In genomic region chr11:67558084-67558772, GRCh38 we compare ENCODE assay signal across 11 cellular contexts. TPM values are rescaled to one million over a fixed set of nuclear protein-coding genes. Genes with fewer than 3 reads are reported as not detected.
DNase-seq lines count a peak whose midpoint lies in the region; ATAC-seq, FAIRE-seq and TF ChIP-seq lines count a peak whose summit lies in the region.
"Had no signal": no experiment of that assay in that cellular context is flagged by ENCODE, and none has a peak within 500 bp of the region (broad histone marks: within the 10 kb centered on the region; RNA-seq: fewer than 3 reads in every experiment).

No MANE protein-coding gene starts in this region.

- no peak overlapping the region for H3K27ac Mint-ChIP-seq in IgD-negative memory B cell
- H3K27ac Mint-ChIP-seq: activated T-helper 1 cell treated with anti-CD3 and anti-CD28 coated beads, Interleukin-12 subunit alpha, Interleukin-12 subunit beta, Interleukin-2, Interleukin-4 antibody, amounts not matched to agents 30 ng/mL and 10 ng/mL and 1 ng/mL, durations not matched to agents 14 hours and 24 hours and 36 hours had no signal

- no peak for TF ChIP-seq CTCF in GM06990 (IDR thresholded peaks at IDR 0.05; ENCODE audit: insufficient read depth, low read length, poor library complexity, severe bottlenecking)
- no peak for TF ChIP-seq CTCF in pancreas (IDR thresholded peaks at IDR 0.05)

- H3K36me3 Mint-ChIP-seq in IgD-negative memory B cell, result peaks cover 1% of the 10 kb centered on the region

- intact Hi-C loops in left cardiac atrium (cut with DNase I), result no loop called here
- intact Hi-C loops in pancreas (cut with DNase I), result no loop called here

- peaks cover 12 to 23% (median 21%) of the 10 kb centered on the region in 3 donors for H3K4me1 Mint-ChIP-seq in IgD-negative memory B cell

- H3K4me3 Mint-ChIP-seq in IgD-negative memory B cell, result peak overlapping the region in 3 of 4 donors; percentile 12 to 85 (median 73)
- H3K4me3 Mint-ChIP-seq: activated T-helper 1 cell treated with anti-CD3 and anti-CD28 coated beads, Interleukin-12 subunit alpha, Interleukin-12 subunit beta, Interleukin-2, Interleukin-4 antibody, amounts not matched to agents 30 ng/mL and 10 ng/mL and 1 ng/mL, durations not matched to agents 14 hours and 24 hours and 36 hours had no signal

- H3K9me3 ChIP-seq in pancreas, result no peaks in the 10 kb centered on the region

- WGBS in pancreas, 2 donors, result 32 to 40% methylated on average over 19 of the region's 19 CpGs

- peaks cover 8% of the 10 kb centered on the region for H3K27me3 Mint-ChIP-seq in IgD-negative memory B cell

- H3K27me3 ChIP-seq in GM06990 (replicated peaks; ENCODE audit: control insufficient read depth, insufficient read depth, low read length), result no peaks in the 10 kb centered on the region
- H3K27me3 ChIP-seq in pancreas, result no peaks in the 10 kb centered on the region

- FAIRE-seq in pancreas (lab: Jason Lieb, UNC), result no peak

- H3K4me1 ChIP-seq in pancreas, result no peaks in the 10 kb centered on the region

- H3K4me3 ChIP-seq in GM06990 (replicated peaks; ENCODE audit: low read depth, low read length) (peak overlapping the region; percentile 15), pancreas (no peak overlapping the region)

- H3K27ac ChIP-seq in pancreas, result no peak overlapping the region
- H3K27ac ChIP-seq: C4-2B had no signal

- H3K36me3 ChIP-seq in GM06990 (ENCODE audit: control insufficient read depth, insufficient read depth, low read length) (no peaks in the 10 kb centered on the region), pancreas (no peaks in the 10 kb centered on the region)

- ATAC-seq in left cardiac atrium (peak; percentile 85 to 89), pancreas (peak in 3 of 4 donors; percentile 43 to 59 (median 44)), GM19455 (IDR thresholded peaks at IDR 0.05; ENCODE audit: unreplicated experiment) (no peak)
- ATAC-seq in stimulated activated naive CD8-positive, alpha-beta T cell treated with anti-CD3 and anti-CD28 coated beads, Interleukin-15, Interleukin-2, amounts not matched to agents 100 U/mL and 50 U/mL, for 24 hours, result no peak

- DNase-seq in GM06990 (ENCODE audit: extremely low read depth, insufficient read length) (peak; percentile 76), left cardiac atrium (peak; percentile 73), pancreas (no peak), cortex of kidney (lab: John Stamatoyannopoulos, UW) (no peak)
- no peak for DNase-seq in stimulated activated naive CD8-positive, alpha-beta T cell treated with anti-CD3 and anti-CD28 coated beads, Interleukin-15, Interleukin-2, amounts not matched to agents 100 U/mL and 50 U/mL, for 24 hours
- no peak for DNase-seq in activated T-cell treated with anti-CD3 and anti-CD28 coated beads, Interleukin-2, amount 50 U/mL, for 48 hours

- no peaks in the 10 kb centered on the region for H3K9me3 Mint-ChIP-seq in IgD-negative memory B cell
- H3K9me3 Mint-ChIP-seq: activated T-helper 1 cell treated with anti-CD3 and anti-CD28 coated beads, Interleukin-12 subunit alpha, Interleukin-12 subunit beta, Interleukin-2, Interleukin-4 antibody, amounts not matched to agents 30 ng/mL and 10 ng/mL and 1 ng/mL, durations not matched to agents 14 hours and 24 hours and 36 hours had no signal

RNA-seq across cellular contexts. Expression of gene GSTP1, which starts 25.4 kb away (rescaled TPM):
- polyA plus RNA-seq in IgD-negative memory B cell, result 214 TPM
- 100 to 1,000 TPM; 314 to 337 TPM for total RNA-seq in left cardiac atrium
- total RNA-seq in pancreas, result 100 to 1,000 TPM; 169 to 350 (median 205) TPM
- polyA plus RNA-seq in pancreas, result 100 to 1,000 TPM; 310 to 315 TPM

RNA-seq across cellular contexts. Expression of gene CABP2, which starts 35.0 kb away (rescaled TPM):
- polyA plus RNA-seq in IgD-negative memory B cell (not detected), pancreas (not detected)
- total RNA-seq in left cardiac atrium (not detected), pancreas (not detected)
- total RNA-seq: activated T-helper 1 cell treated with anti-CD3 and anti-CD28 coated beads, Interleukin-12 subunit alpha, Interleukin-12 subunit beta, Interleukin-2, Interleukin-4 antibody, amounts not matched to agents 30 ng/mL and 10 ng/mL and 1 ng/mL, durations not matched to agents 14 hours and 24 hours and 36 hours; posterior vena cava had no signal

RNA-seq across cellular contexts. Expression of gene NDUFV1, which starts 48.5 kb away (rescaled TPM):
- 121 TPM for polyA plus RNA-seq in IgD-negative memory B cell
- 100 to 1,000 TPM; 422 to 434 TPM for total RNA-seq in left cardiac atrium
- 100 to 1,000 TPM in 4 of 6 donors, 10 to 100 TPM in 2; 82.5 to 126 (median 109) TPM for total RNA-seq in pancreas
- polyA plus RNA-seq in pancreas, result 100 to 1,000 TPM; 206 to 281 TPM

RNA-seq across cellular contexts. Expression of gene CDK2AP2, which starts 50.3 kb away (rescaled TPM):
- 133 TPM for polyA plus RNA-seq in IgD-negative memory B cell
- 10 to 100 TPM; 44.8 to 60.9 TPM for total RNA-seq in left cardiac atrium
- total RNA-seq in pancreas, result 10 to 100 TPM; 27.1 to 41.8 (median 35.2) TPM
- polyA plus RNA-seq in pancreas, result 10 to 100 TPM; 46.4 to 65.6 TPM

RNA-seq across cellular contexts. Expression of gene PITPNM1, which starts 53.1 kb away (rescaled TPM):
- 40.6 TPM for polyA plus RNA-seq in IgD-negative memory B cell
- 10 to 100 TPM; 27.7 to 34.7 TPM for total RNA-seq in left cardiac atrium
- 10 to 100 TPM; 10.2 to 34.3 (median 20.5) TPM for total RNA-seq in pancreas
- 10 to 100 TPM; 34.4 to 35.7 TPM for polyA plus RNA-seq in pancreas

Comparison
In these comparisons a context has a peak if more than half of its experiments do, and no peak if none do; other contexts are left out.
1. DNase-seq: peak in GM06990 (single experiment) and left cardiac atrium (single experiment); none in pancreas (0 of 6), stimulated activated naive CD8-positive, alpha-beta T cell treated with anti-CD3 and anti-CD28 coated beads, Interleukin-15, Interleukin-2, amounts not matched to agents 100 U/mL and 50 U/mL, for 24 hours (single experiment), cortex of kidney (single experiment) and activated T-cell treated with anti-CD3 and anti-CD28 coated beads, Interleukin-2, amount 50 U/mL, for 48 hours (0 of 2).
2. ATAC-seq: peak in left cardiac atrium (2 of 2) and pancreas (3 of 4); none in stimulated activated naive CD8-positive, alpha-beta T cell treated with anti-CD3 and anti-CD28 coated beads, Interleukin-15, Interleukin-2, amounts not matched to agents 100 U/mL and 50 U/mL, for 24 hours (single experiment) and GM19455 (single experiment).